In the genomic region with DNA sequence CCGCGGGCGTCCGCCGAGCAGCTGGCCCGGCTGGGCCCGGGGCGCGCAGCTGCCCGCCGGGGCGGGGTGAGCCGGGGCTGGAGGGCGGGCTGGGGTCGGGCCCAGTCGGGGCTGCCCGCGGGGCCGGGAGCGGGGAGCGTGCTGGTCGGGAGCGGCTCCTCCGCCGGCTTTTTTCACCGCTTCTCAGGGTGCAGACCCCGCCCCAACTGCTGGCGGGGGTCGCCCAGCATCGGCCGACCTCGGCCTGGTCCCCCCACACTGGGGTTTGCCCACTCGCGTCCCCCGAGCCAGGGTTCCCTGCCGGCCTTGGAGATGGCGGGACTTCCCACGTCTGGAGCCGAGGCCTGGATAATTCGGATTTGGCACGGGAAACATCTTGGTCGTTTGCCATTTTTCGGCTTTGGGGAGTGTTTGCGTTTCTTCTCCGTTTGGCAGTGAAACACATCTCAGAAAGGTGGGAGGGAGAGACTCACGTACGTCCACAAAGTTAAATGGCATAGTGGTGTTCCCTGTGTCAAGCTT, we compare ENCODE assay signal across 1 cellular context.
TF ChIP-seq lines count a peak whose summit lies in the region.

No MANE protein-coding gene starts in this region.

TF ChIP-seq in GM23338, 12 proteins besides CTCF, POLR2A, EP300 and RAD21 (continued from another document):
- TF ChIP-seq, protein P1, sequence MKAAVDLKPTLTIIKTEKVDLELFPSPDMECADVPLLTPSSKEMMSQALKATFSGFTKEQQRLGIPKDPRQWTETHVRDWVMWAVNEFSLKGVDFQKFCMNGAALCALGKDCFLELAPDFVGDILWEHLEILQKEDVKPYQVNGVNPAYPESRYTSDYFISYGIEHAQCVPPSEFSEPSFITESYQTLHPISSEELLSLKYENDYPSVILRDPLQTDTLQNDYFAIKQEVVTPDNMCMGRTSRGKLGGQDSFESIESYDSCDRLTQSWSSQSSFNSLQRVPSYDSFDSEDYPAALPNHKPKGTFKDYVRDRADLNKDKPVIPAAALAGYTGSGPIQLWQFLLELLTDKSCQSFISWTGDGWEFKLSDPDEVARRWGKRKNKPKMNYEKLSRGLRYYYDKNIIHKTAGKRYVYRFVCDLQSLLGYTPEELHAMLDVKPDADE (IDR thresholded peaks at IDR 0.05): no peak
- TF ChIP-seq POLR2AphosphoS5 (IDR thresholded peaks at IDR 0.05; ENCODE audit: low read depth): no peak
- no peak for TF ChIP-seq STAT1 (IDR thresholded peaks at IDR 0.05; ENCODE audit: unreplicated experiment)
- TF ChIP-seq EZH2phosphoT487 (IDR thresholded peaks at IDR 0.05; ENCODE audit: unreplicated experiment): no peak
- no peak for TF ChIP-seq ZNF114 (CRISPR knock-in tag; IDR thresholded peaks at IDR 0.05)
- no peak for TF ChIP-seq ZNF331 (CRISPR knock-in tag; IDR thresholded peaks at IDR 0.05; ENCODE audit: low read depth)
- TF ChIP-seq EZH2 (IDR thresholded peaks at IDR 0.05; ENCODE audit: low read depth, unreplicated experiment): no peak
- TF ChIP-seq, protein P2, sequence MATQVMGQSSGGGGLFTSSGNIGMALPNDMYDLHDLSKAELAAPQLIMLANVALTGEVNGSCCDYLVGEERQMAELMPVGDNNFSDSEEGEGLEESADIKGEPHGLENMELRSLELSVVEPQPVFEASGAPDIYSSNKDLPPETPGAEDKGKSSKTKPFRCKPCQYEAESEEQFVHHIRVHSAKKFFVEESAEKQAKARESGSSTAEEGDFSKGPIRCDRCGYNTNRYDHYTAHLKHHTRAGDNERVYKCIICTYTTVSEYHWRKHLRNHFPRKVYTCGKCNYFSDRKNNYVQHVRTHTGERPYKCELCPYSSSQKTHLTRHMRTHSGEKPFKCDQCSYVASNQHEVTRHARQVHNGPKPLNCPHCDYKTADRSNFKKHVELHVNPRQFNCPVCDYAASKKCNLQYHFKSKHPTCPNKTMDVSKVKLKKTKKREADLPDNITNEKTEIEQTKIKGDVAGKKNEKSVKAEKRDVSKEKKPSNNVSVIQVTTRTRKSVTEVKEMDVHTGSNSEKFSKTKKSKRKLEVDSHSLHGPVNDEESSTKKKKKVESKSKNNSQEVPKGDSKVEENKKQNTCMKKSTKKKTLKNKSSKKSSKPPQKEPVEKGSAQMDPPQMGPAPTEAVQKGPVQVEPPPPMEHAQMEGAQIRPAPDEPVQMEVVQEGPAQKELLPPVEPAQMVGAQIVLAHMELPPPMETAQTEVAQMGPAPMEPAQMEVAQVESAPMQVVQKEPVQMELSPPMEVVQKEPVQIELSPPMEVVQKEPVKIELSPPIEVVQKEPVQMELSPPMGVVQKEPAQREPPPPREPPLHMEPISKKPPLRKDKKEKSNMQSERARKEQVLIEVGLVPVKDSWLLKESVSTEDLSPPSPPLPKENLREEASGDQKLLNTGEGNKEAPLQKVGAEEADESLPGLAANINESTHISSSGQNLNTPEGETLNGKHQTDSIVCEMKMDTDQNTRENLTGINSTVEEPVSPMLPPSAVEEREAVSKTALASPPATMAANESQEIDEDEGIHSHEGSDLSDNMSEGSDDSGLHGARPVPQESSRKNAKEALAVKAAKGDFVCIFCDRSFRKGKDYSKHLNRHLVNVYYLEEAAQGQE (IDR thresholded peaks at IDR 0.05; ENCODE audit: unreplicated experiment): no peak
